Comparison of ENCODE assay signal across 30 cellular contexts in genomic region chr9:98031169-98031568, GRCh38.
"Had no signal": no experiment of that assay in that cellular context is flagged by ENCODE, and none has a peak within 500 bp of the region (broad histone marks: within the 10 kb centered on the region; RNA-seq: fewer than 3 reads in every experiment).

No MANE protein-coding gene starts in this region.

- H3K27ac ChIP-seq: ascending aorta, cardiac muscle cell, VCaP had no signal

- ATAC-seq: activated CD4-positive, alpha-beta T cell treated with anti-CD3 and anti-CD28 coated beads for 36 hours; activated CD4-positive, CD25-positive, alpha-beta regulatory T cell treated with anti-CD3 and anti-CD28 coated beads, Interleukin-2, amount 50 U/mL, for 24 hours; activated CD8-positive, alpha-beta memory T cell treated with anti-CD3 and anti-CD28 coated beads, Interleukin-2, amount 10 ng/mL, durations not matched to agents 7 days and 5 days; activated CD8-positive, alpha-beta T cell treated with anti-CD3 and anti-CD28 coated beads, Interleukin-2, amount 10 ng/mL, durations not matched to agents 7 days and 5 days; activated naive CD8-positive, alpha-beta T cell treated with anti-CD3 and anti-CD28 coated beads, Interleukin-2, amount 50 U/mL, for 24 hours; WTC11 had no signal

- H3K27me3 ChIP-seq: ascending aorta, cardiac muscle cell had no signal

- H3K4me3 ChIP-seq: ascending aorta, cardiac muscle cell had no signal

- H3K9me3 ChIP-seq: ascending aorta had no signal

- DNase-seq: activated CD4-positive, alpha-beta T cell treated with anti-CD3 and anti-CD28 coated beads for 1 hour; activated CD4-positive, alpha-beta T cell treated with anti-CD3 and anti-CD28 coated beads for 36 hours; activated CD4-positive, alpha-beta T cell treated with anti-CD3 and anti-CD28 coated beads for 48 hours; activated CD4-positive, alpha-beta T cell treated with anti-CD3 and anti-CD28 coated beads, Interleukin-2, amount 10 ng/mL, durations not matched to agents 7 days and 5 days; activated CD4-positive, alpha-beta T cell treated with anti-CD3 and anti-CD28 coated beads, Interleukin-2, amount 50 U/mL, for 48 hours; activated CD4-positive, CD25-positive, alpha-beta regulatory T cell; activated CD8-positive, alpha-beta memory T cell treated with anti-CD3 and anti-CD28 coated beads, Interleukin-2, amount 10 ng/mL, durations not matched to agents 7 days and 5 days; activated CD8-positive, alpha-beta memory T cell treated with anti-CD3 and anti-CD28 coated beads, Interleukin-2, amount 50 U/mL, for 48 hours; activated CD8-positive, alpha-beta T cell treated with anti-CD3 and anti-CD28 coated beads, Interleukin-2, amount 10 ng/mL, durations not matched to agents 7 days and 5 days; activated effector memory CD4-positive, alpha-beta T cell treated with Interleukin-2 at 50 U/mL for 16 hours; activated gamma-delta T cell; activated naive CD4-positive, alpha-beta T cell treated with anti-CD3 and anti-CD28 coated beads, Interleukin-2, amount 10 ng/mL, durations not matched to agents 7 days and 5 days; activated naive CD4-positive, alpha-beta T cell treated with Interleukin-2 at 50 U/mL for 16 hours; activated naive CD8-positive, alpha-beta T cell treated with anti-CD3 and anti-CD28 coated beads, Interleukin-2, amount 10 ng/mL, durations not matched to agents 7 days and 5 days; activated naive CD8-positive, alpha-beta T cell treated with anti-CD3 and anti-CD28 coated beads, Interleukin-2, amount 50 U/mL, for 24 hours; activated T-cell treated with anti-CD3 and anti-CD28 coated beads, Interleukin-2, amount 50 U/mL, for 24 hours; activated T-cell treated with anti-CD3 and anti-CD28 coated beads, Interleukin-2, amount 50 U/mL, for 48 hours; amygdala; anterior cingulate cortex; caudate nucleus; cerebellar nuclear complex; T-helper 2 cell; T-helper 9 cell had no signal

- H3K36me3 ChIP-seq: ascending aorta, cardiac muscle cell had no signal

- FAIRE-seq: bronchial epithelial cell, TTC549 had no signal
